ENCODE assay signal across 9 cellular contexts in the genomic region with DNA sequence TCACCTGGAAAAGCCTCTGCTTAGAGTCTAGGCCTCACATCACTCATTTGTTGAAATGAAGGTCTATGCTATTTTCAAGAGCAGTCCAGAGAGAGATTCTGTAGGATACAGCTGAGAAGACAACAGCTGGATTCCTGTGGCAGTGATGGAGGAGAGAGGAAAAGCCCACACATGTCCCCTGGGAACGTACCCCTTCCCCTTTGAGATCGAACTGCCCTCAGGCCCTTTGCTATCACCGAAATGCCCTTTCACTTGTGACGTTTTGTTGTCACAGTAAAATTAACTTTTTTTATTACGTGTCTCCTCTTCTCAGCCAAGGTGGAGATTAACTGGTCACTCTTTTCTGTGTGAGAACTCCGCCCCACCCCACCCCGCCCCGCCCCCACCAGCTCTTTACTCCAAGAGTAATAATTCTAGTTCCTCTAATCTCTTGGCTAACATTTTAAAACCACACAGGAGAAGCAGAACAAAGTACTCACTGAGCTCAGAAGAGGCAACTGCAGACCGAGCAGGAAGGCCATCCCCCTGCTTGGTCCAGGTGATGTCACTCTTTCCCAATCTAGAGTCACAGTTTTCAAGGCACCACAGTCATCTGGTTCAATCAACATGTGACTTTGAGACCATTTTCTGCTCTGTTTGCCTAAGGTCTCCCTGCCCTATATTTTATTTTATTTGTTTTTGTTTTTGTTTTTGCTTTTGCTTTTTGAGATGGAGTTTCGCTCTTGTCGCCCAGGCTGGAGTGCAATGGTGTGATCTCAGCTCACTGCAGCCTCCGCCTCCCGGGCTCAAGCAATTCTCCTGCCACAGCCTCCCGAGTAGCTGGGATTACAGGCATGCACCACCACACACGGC.
DNase-seq lines count a peak whose midpoint lies in the region; ATAC-seq and TF ChIP-seq lines count a peak whose summit lies in the region.
"Had no signal": no experiment of that assay in that cellular context is flagged by ENCODE, and none has a peak within 500 bp of the region (broad histone marks: within the 10 kb centered on the region; RNA-seq: fewer than 3 reads in every experiment).

No MANE protein-coding gene starts in this region.

- peaks cover 24 to 53% of the 10 kb centered on the region in 2 donors for H3K4me1 ChIP-seq in left lung

- H3K4me3 ChIP-seq in left lung: no peak overlapping the region

- POLR2A ChIA-PET in RWPE1 (lab: Yijun Ruan, JAX; ENCODE audit: low non-redundant PET): no interaction called here

- CTCF ChIA-PET in RWPE1 (lab: Yijun Ruan, JAX): interaction anchor here (0.5 to 1.4 kb wide), 4 partner anchors 262 to 471 kb away, joined by 3 to 8 read pairs (median 3); a partner anchor contains a TSS

- TF ChIP-seq CTCF in RWPE1 (conservative IDR thresholded peaks at IDR 0.05; ENCODE audit: low read depth) (no peak), left lung (IDR thresholded peaks at IDR 0.05) (no peak)

- H3K27ac ChIP-seq in RWPE1 (peak overlapping the region; percentile 3; the same call in 1 of the 2 replicates), left lung (peak overlapping the region in 1 of 2 donors; percentile 78)

- no peaks in the 10 kb centered on the region for H3K9me3 ChIP-seq in left lung

- no peaks in the 10 kb centered on the region for H3K36me3 ChIP-seq in left lung

- peak; percentile 31 for DNase-seq in Ammon's horn (ENCODE audit: low spot score)
- no peak for DNase-seq in RWPE1 (ENCODE audit: low spot score)
- DNase-seq in left lung: no peak
- DNase-seq in NCI-H146 (lab: John Stamatoyannopoulos, UW): no peak
- DNase-seq: glutamatergic neuron had no signal

- intact Hi-C loops in left lung (cut with DNase I): no loop called here

- no peaks in the 10 kb centered on the region for H3K27me3 ChIP-seq in left lung

- ATAC-seq in GM21619 (IDR thresholded peaks at IDR 0.05; ENCODE audit: unreplicated experiment) (peak; percentile 65), left lung (peak; percentile 32), GM19452 (IDR thresholded peaks at IDR 0.05; ENCODE audit: unreplicated experiment) (no peak), GM21447 (IDR thresholded peaks at IDR 0.05; ENCODE audit: unreplicated experiment) (no peak), HG02938 (IDR thresholded peaks at IDR 0.05; ENCODE audit: unreplicated experiment) (no peak)

Comparison
In these comparisons a context has a peak if more than half of its experiments do, and no peak if none do; other contexts are left out.
1. ATAC-seq: peak in GM21619 (single experiment) and left lung (single experiment); none in GM19452 (single experiment), GM21447 (single experiment) and HG02938 (single experiment).